Comparison of ENCODE assay signal across 8 cellular contexts in the genomic region with DNA sequence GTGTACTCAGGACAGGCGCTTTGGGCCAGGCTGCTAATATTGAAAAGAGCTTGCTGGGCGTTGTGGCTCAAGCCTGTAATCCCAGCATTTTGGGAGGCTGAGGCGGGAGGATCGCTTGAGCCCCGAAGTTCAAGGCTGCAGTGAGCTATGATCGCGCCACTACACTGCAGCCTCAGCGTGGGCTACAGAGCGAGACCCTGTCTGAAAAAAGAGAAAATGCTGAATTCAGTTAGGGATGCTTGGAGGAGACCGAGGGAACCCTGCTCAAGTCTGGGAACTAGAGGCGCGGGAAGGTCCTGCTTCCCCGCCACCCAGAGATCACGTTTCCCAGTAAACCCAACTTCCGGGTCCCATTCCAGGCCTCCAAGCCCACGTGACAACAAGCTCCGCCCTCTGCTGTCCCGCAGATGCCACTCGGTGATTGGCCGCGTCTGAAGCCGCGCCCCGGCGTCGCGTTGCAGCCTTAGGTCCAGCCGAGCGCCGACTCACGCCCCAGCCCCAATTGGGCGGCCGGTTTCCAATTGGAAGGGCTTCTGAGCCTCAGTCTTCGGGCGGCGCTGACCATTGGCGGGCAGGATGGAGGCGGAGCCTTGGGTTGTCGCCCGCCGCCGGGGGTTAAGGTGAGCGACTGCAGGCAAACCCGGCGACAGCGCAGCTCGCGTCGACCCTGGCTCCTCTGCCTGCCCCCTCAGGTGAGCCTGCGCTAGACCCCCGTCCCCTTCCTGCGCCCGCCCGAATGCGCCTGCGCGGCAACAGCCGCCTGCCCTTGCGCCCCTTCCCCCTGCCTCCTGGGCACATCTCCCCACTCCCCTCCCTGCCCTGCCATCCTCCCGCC. TPM values are rescaled to one million over a fixed set of nuclear protein-coding genes. Genes with fewer than 3 reads are reported as not detected.
DNase-seq lines count a peak whose midpoint lies in the region; ATAC-seq and TF ChIP-seq lines count a peak whose summit lies in the region.

A gene with protein sequence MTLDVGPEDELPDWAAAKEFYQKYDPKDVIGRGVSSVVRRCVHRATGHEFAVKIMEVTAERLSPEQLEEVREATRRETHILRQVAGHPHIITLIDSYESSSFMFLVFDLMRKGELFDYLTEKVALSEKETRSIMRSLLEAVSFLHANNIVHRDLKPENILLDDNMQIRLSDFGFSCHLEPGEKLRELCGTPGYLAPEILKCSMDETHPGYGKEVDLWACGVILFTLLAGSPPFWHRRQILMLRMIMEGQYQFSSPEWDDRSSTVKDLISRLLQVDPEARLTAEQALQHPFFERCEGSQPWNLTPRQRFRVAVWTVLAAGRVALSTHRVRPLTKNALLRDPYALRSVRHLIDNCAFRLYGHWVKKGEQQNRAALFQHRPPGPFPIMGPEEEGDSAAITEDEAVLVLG (plus strand): TSS at position 627 of the 835 bp plus-strand sequence. CDS start 396 bp downstream, outside the sequence.

- no peaks in the 10 kb centered on the region for H3K27me3 ChIP-seq in upper lobe of right lung

- peak; percentile 85 for TF ChIP-seq POLR2A in GM15510 (IDR thresholded peaks at IDR 0.05; ENCODE audit: borderline replicate concordance, extremely low read depth, insufficient read length)

- H3K36me3 ChIP-seq in upper lobe of right lung = peaks cover 46% of the 10 kb centered on the region

- H3K4me3 Mint-ChIP-seq in T-helper 17 cell = peak within 1 kb of the TSS; percentile 96

- no peaks in the 10 kb centered on the region for H3K27me3 Mint-ChIP-seq in T-helper 17 cell

- DNase-seq in NCI-H1694 treated with DMSO at 0.1 percent for 48 hours (lab: John Stamatoyannopoulos, UW) = peak; percentile 96
- peak; percentile 90 to 95 (median 93) for DNase-seq in T-helper 17 cell
- DNase-seq in amygdala (lab: John Stamatoyannopoulos, UW) = peak; percentile 82 to 99 (median 97)
- DNase-seq in left cardiac atrium = peak; percentile 100
- DNase-seq in posterior vena cava (ENCODE audit: low spot score) = peak; percentile 100
- DNase-seq in upper lobe of right lung = peak; percentile 100

- H3K4me3 ChIP-seq in upper lobe of right lung = peak within 1 kb of the TSS; percentile 70

- H3K36me3 Mint-ChIP-seq in T-helper 17 cell (ENCODE audit: low read depth) = peaks cover 9% of the 10 kb centered on the region

- peaks cover 7% of the 10 kb centered on the region for H3K4me1 ChIP-seq in upper lobe of right lung

- intact Hi-C loops in left cardiac atrium (cut with DNase I) = no loop called here
- intact Hi-C loops in posterior vena cava (cut with DNase I) = loop anchor here in 1 of 2 donors (10.0 kb wide), 1 partner anchor 67 kb away; no protein-coding TSS in a partner anchor
- intact Hi-C loops in upper lobe of right lung (cut with DNase I) = no loop called here

- no peak for TF ChIP-seq CTCF in upper lobe of right lung (IDR thresholded peaks at IDR 0.05)

- peak within 1 kb of the TSS; percentile 78 for H3K27ac ChIP-seq in upper lobe of right lung

- H3K9me3 ChIP-seq in T-helper 17 cell (ENCODE audit: control insufficient read depth, low read length, poor library complexity, severe bottlenecking) = no peaks in the 10 kb centered on the region
- H3K9me3 ChIP-seq in upper lobe of right lung = no peaks in the 10 kb centered on the region

- H3K4me1 Mint-ChIP-seq in T-helper 17 cell = peaks cover 25% of the 10 kb centered on the region

- peak within 1 kb of the TSS; percentile 95 for H3K27ac Mint-ChIP-seq in T-helper 17 cell

- ATAC-seq in HG02885 (IDR thresholded peaks at IDR 0.05; ENCODE audit: poor library complexity, unreplicated experiment) = peak; percentile 98
- peak; percentile 98 for ATAC-seq in T-helper 17 cell
- peak; percentile 99 for ATAC-seq in left cardiac atrium
- ATAC-seq in upper lobe of right lung = peak; percentile 99

RNA-seq across cellular contexts. Expression of the gene that starts here (rescaled TPM):
- total RNA-seq in T-helper 17 cell (10 to 100 TPM; 31.6 to 38.1 TPM), left cardiac atrium (10 to 100 TPM; 17.8 to 18.6 TPM), posterior vena cava (10 to 100 TPM; 13.0 to 13.9 TPM), upper lobe of right lung (26.0 TPM)

Comparison
In these comparisons a context has a peak if more than half of its experiments do, and no peak if none do; other contexts are left out.
1. Peak in every context shown above with its lines: DNase-seq, ATAC-seq, H3K4me3 ChIP-seq and H3K27ac ChIP-seq.